In genomic region chr3:11554236-11554610, GRCh38 we compare ENCODE assay signal across 16 cellular contexts.
DNase-seq lines count a peak whose midpoint lies in the region; ATAC-seq and TF ChIP-seq lines count a peak whose summit lies in the region.
"Had no signal": no experiment of that assay in that cellular context is flagged by ENCODE, and none has a peak within 500 bp of the region (broad histone marks: within the 10 kb centered on the region; RNA-seq: fewer than 3 reads in every experiment).

No MANE protein-coding gene starts in this region.

- no peak overlapping the region for H4K8ac ChIP-seq in mesenchymal stem cell (ENCODE audit: low read length)

- DNase-seq in central memory CD8-positive, alpha-beta T cell (ENCODE audit: low spot score in 2 of 2): no peak
- DNase-seq in mesenchymal stem cell (no peak), SK-N-SH (no peak), putamen (ENCODE audit: low spot score) (no peak), SHP77 (lab: John Stamatoyannopoulos, UW) (no peak)
- DNase-seq: activated CD4-positive, alpha-beta memory T cell treated with anti-CD3 and anti-CD28 coated beads, Interleukin-2, amount 10 ng/mL, durations not matched to agents 7 days and 5 days; HCEC 1CT; NCI-H526 treated with DMSO at 0.1 percent for 48 hours; stimulated activated CD4-positive, alpha-beta T cell treated with anti-CD3 and anti-CD28 coated beads, Interleukin-15, amount 100 ng/mL, for 24 hours had no signal

- WGBS in mesenchymal stem cell: 100% methylated on average over 1 of the region's 3 CpGs
- WGBS in SK-N-SH (ENCODE audit: low lambda C conversion rate): 95% methylated on average over 3 of the region's 3 CpGs

- H3K9me3 Mint-ChIP-seq in central memory CD8-positive, alpha-beta T cell: no peaks in the 10 kb centered on the region
- H3K9me3 Mint-ChIP-seq: activated CD4-positive, alpha-beta memory T cell treated with anti-CD3 and anti-CD28 coated beads, Interleukin-2, amount 10 ng/mL, durations not matched to agents 7 days and 5 days; activated T-helper 1 cell treated with anti-CD3 and anti-CD28 coated beads, Interleukin-12 subunit alpha, Interleukin-12 subunit beta, Interleukin-2, Interleukin-4 antibody, amounts not matched to agents 30 ng/mL and 10 ng/mL and 1 ng/mL, durations not matched to agents 14 hours and 24 hours and 36 hours had no signal

- TF ChIP-seq CTCF in C4-2B (conservative IDR thresholded peaks at IDR 0.05): no peak
- no peak for TF ChIP-seq CTCF in SK-N-SH (IDR thresholded peaks at IDR 0.05)

- H3K4me1 Mint-ChIP-seq in central memory CD8-positive, alpha-beta T cell: no peaks in the 10 kb centered on the region
- H3K4me1 Mint-ChIP-seq: activated CD4-positive, alpha-beta memory T cell treated with anti-CD3 and anti-CD28 coated beads, Interleukin-2, amount 10 ng/mL, durations not matched to agents 7 days and 5 days had no signal

- no peak for TF ChIP-seq EP300 in SK-N-SH (IDR thresholded peaks at IDR 0.05; ENCODE audit: borderline replicate concordance in 1 of 2, low read depth in 1 of 2, low read length in 1 of 2)

- H3K27me3 ChIP-seq in mesenchymal stem cell (ENCODE audit: control insufficient read depth in 1 of 2, insufficient read depth in 1 of 2, low read length in 2 of 2) (no peaks in the 10 kb centered on the region), SK-N-SH (ENCODE audit: insufficient read depth) (no peaks in the 10 kb centered on the region)
- H3K27me3 ChIP-seq: hepatocyte had no signal

- no peak overlapping the region for H2AFZ ChIP-seq in mesenchymal stem cell (ENCODE audit: low read depth, low read length)
- no peak overlapping the region for H2AFZ ChIP-seq in SK-N-SH (ENCODE audit: low read depth)
- H2AFZ ChIP-seq: hepatocyte had no signal

- peak overlapping the region; percentile 83 for H3K27ac ChIP-seq in C4-2B
- H3K27ac ChIP-seq in mesenchymal stem cell (ENCODE audit: low read length, poor library complexity, severe bottlenecking): peak overlapping the region; percentile 2
- peak overlapping the region; percentile 50 for H3K27ac ChIP-seq in temporal lobe (ENCODE audit: low read depth, low read length)
- no peak overlapping the region; a peak in 1 of 4 replicates for H3K27ac ChIP-seq in SK-N-SH (ENCODE audit: low read depth in 2 of 2, low read length in 1 of 2)
- H3K27ac ChIP-seq: hepatocyte had no signal

- peak overlapping the region; percentile 13 to 52 for H3K18ac ChIP-seq in mesenchymal stem cell (ENCODE audit: low read depth in 1 of 2, low read length in 2 of 2)

- ATAC-seq in central memory CD8-positive, alpha-beta T cell (replicated peaks; ENCODE audit: extremely low read depth, poor library complexity, severe bottlenecking): no peak
- ATAC-seq in HG02798 (IDR thresholded peaks at IDR 0.05; ENCODE audit: poor library complexity, unreplicated experiment): no peak

- H3K27me3 Mint-ChIP-seq in central memory CD8-positive, alpha-beta T cell: no peaks in the 10 kb centered on the region
- H3K27me3 Mint-ChIP-seq: activated CD4-positive, alpha-beta memory T cell treated with anti-CD3 and anti-CD28 coated beads, Interleukin-2, amount 10 ng/mL, durations not matched to agents 7 days and 5 days; progenitor cell of endocrine pancreas; type B pancreatic cell had no signal

- CTCF ChIA-PET in SK-N-SH (lab: Yijun Ruan, JAX): interaction anchor here (1.9 kb wide), 1 partner anchor 97 kb away, joined by 6 read pairs; no protein-coding TSS in a partner anchor

- peaks cover 40% of the 10 kb centered on the region for H3K79me1 ChIP-seq in mesenchymal stem cell (replicated peaks; ENCODE audit: low read length, poor library complexity, severe bottlenecking)

- H3K4me3 ChIP-seq in mesenchymal stem cell (ENCODE audit: insufficient read depth in 1 of 2, low read depth in 1 of 2, low read length in 2 of 2) (no peak overlapping the region), SK-N-SH (ENCODE audit: low read depth in 2 of 2, low read length in 1 of 2) (no peak overlapping the region)
- H3K4me3 ChIP-seq: hepatocyte had no signal

- H3K9me2 ChIP-seq in SK-N-SH: no peaks in the 10 kb centered on the region

- H4K91ac ChIP-seq in mesenchymal stem cell (ENCODE audit: low read length): peak overlapping the region; percentile 43

- TF ChIP-seq RAD21 in SK-N-SH (IDR thresholded peaks at IDR 0.05; ENCODE audit: low read length): no peak

- H3K4ac ChIP-seq in mesenchymal stem cell (ENCODE audit: low read depth in 1 of 2, low read length in 2 of 2): no peak overlapping the region

- H3K4me1 ChIP-seq in mesenchymal stem cell (ENCODE audit: control insufficient read depth, insufficient read depth, low read depth, low read length) (peaks cover 38% of the 10 kb centered on the region), SK-N-SH (ENCODE audit: control insufficient read depth in 1 of 2, insufficient read depth in 2 of 2, low read depth in 1 of 2, low read length in 1 of 2) (peaks cover 17 to 20% of the 10 kb centered on the region in 2 experiments; a peak in 3 of 4 replicates)

- H2BK12ac ChIP-seq in mesenchymal stem cell (ENCODE audit: low read length in 2 of 2): peak overlapping the region in 1 of 2 experiments; percentile 51

- H3K36me3 ChIP-seq in mesenchymal stem cell (ENCODE audit: control insufficient read depth in 1 of 2, insufficient read depth in 2 of 2, low read depth in 1 of 2, low read length in 2 of 2) (peaks cover 44 to 53% of the 10 kb centered on the region in 2 experiments), SK-N-SH (replicated peaks in 1 of 2; ENCODE audit: control insufficient read depth in 1 of 2, insufficient read depth in 2 of 2, low read length in 1 of 2) (peaks cover 25 to 46% of the 10 kb centered on the region in 2 experiments)

- H3K27ac Mint-ChIP-seq in central memory CD8-positive, alpha-beta T cell (ENCODE audit: low read depth): peak overlapping the region; percentile 44
- H3K27ac Mint-ChIP-seq: activated CD4-positive, alpha-beta memory T cell treated with anti-CD3 and anti-CD28 coated beads, Interleukin-2, amount 10 ng/mL, durations not matched to agents 7 days and 5 days; type B pancreatic cell had no signal

- H3K4me3 Mint-ChIP-seq in central memory CD8-positive, alpha-beta T cell: no peak overlapping the region
- H3K4me3 Mint-ChIP-seq: activated CD4-positive, alpha-beta memory T cell treated with anti-CD3 and anti-CD28 coated beads, Interleukin-2, amount 10 ng/mL, durations not matched to agents 7 days and 5 days; activated T-helper 1 cell treated with anti-CD3 and anti-CD28 coated beads, Interleukin-12 subunit alpha, Interleukin-12 subunit beta, Interleukin-2, Interleukin-4 antibody, amounts not matched to agents 30 ng/mL and 10 ng/mL and 1 ng/mL, durations not matched to agents 14 hours and 24 hours and 36 hours; type B pancreatic cell had no signal

- peaks cover 21% of the 10 kb centered on the region for H3K36me3 Mint-ChIP-seq in central memory CD8-positive, alpha-beta T cell (ENCODE audit: insufficient read depth)

- H4K20me1 ChIP-seq in SK-N-SH (ENCODE audit: insufficient read depth): peaks cover 33% of the 10 kb centered on the region

- H3F3A ChIP-seq in SK-N-SH (replicated peaks; ENCODE audit: insufficient read depth): peaks cover 34% of the 10 kb centered on the region

- peak overlapping the region in 1 of 2 experiments; percentile 6 for H3K14ac ChIP-seq in mesenchymal stem cell (ENCODE audit: low read length in 2 of 2)

- H3K23ac ChIP-seq in mesenchymal stem cell (ENCODE audit: low read length in 2 of 2): peak overlapping the region in 1 of 2 experiments; percentile 46

- no peak overlapping the region for H2BK5ac ChIP-seq in mesenchymal stem cell (ENCODE audit: low read depth, low read length, poor library complexity, severe bottlenecking)

- H2BK15ac ChIP-seq in mesenchymal stem cell (ENCODE audit: low read depth, poor library complexity, severe bottlenecking): no peak overlapping the region

- no peak overlapping the region for H2BK120ac ChIP-seq in mesenchymal stem cell (ENCODE audit: low read depth, low read length)

- no peaks in the 10 kb centered on the region for H3K9me3 ChIP-seq in mesenchymal stem cell (ENCODE audit: control insufficient read depth, low read length)
- H3K9me3 ChIP-seq in SK-N-SH: no peaks in the 10 kb centered on the region

- H3K9ac ChIP-seq in mesenchymal stem cell (ENCODE audit: low read length): no peak overlapping the region
- no peak overlapping the region for H3K9ac ChIP-seq in SK-N-SH

- POLR2A ChIA-PET in SK-N-SH (lab: Yijun Ruan, JAX): interaction anchor here (1.4 kb wide), 1 partner anchor 16 kb away, joined by 4 read pairs; no protein-coding TSS in a partner anchor

- peaks cover 38% of the 10 kb centered on the region for H3K79me2 ChIP-seq in SK-N-SH (ENCODE audit: insufficient read depth)

- H2AK5ac ChIP-seq in mesenchymal stem cell (ENCODE audit: low read length, severe bottlenecking): no peak overlapping the region

- no peak overlapping the region for H3K4me2 ChIP-seq in mesenchymal stem cell (ENCODE audit: low read length, poor library complexity, severe bottlenecking)
- no peak overlapping the region for H3K4me2 ChIP-seq in SK-N-SH
- H3K4me2 ChIP-seq: hepatocyte had no signal

TF ChIP-seq in SK-N-SH, 30 proteins besides CTCF, POLR2A, EP300 and RAD21:
- TF ChIP-seq MXI1 (IDR thresholded peaks at IDR 0.05; ENCODE audit: low read depth, low read length) (no peak), EZH2phosphoT487 (IDR thresholded peaks at IDR 0.05; ENCODE audit: borderline replicate concordance, low read depth) (no peak), PBX3 (IDR thresholded peaks at IDR 0.05) (no peak)

Comparison
In these comparisons a context has a peak if more than half of its experiments do, and no peak if none do; other contexts are left out.
1. H3K27ac ChIP-seq: peak in C4-2B (single experiment), mesenchymal stem cell (single experiment) and temporal lobe (single experiment); none in SK-N-SH (0 of 2).